In the genomic region with DNA sequence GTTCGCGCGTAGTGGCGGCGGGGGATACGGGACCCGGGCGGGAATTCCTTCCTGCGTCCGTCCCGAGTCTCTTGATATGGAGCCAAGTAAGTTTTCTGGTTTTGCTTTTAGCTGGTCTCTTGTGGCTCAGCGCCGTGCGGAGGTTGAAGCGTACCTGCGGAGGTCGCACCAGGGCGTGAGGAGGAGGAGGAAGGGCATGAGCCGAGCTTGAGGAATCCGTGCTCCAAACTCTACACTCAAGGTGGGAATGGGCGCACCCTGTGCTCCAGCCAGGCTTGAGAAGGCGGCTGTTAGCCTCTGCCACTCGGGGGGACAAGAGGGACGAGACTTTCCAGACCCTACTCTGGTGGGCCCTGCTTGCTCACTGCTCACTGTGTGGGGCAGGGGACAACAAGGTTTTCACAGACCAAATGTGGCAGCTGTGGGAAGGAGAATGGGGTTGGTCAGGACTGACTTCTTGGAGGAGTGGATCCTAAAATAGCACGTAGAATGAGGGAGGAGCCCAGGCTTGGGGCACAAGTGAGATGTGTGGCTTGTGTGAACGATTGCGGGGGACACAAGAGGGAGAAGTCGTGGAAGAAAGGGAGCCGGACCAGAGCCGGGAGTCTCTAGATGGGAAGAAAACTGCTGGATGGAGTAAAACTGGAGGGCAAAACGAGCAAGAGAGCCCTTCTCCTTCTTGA, we compare ENCODE assay signal across 8 cellular contexts. TPM values are rescaled to one million over a fixed set of nuclear protein-coding genes. Genes with fewer than 3 reads are reported as not detected.
A peak's percentile ranks its signal among the peaks of the same experiment; 100 is the strongest.
DNase-seq lines count a peak whose midpoint lies in the region; ATAC-seq and TF ChIP-seq lines count a peak whose summit lies in the region.

No MANE protein-coding gene starts in this region.

- peak overlapping the region; percentile 100 for H3K27ac Mint-ChIP-seq in Caco-2 (ENCODE audit: unreplicated experiment)

- CTCF ChIA-PET in Caco-2 (lab: Charles Lee) = interaction anchor here (0.9 to 5.1 kb wide), 10 partner anchors 12 to 67 kb away, joined by 3 to 84 read pairs (median 6); partner anchors contain the start of gene NR4A1

- H3K27me3 Mint-ChIP-seq in Caco-2 (ENCODE audit: insufficient read depth, unreplicated experiment) = no peaks in the 10 kb centered on the region

- H3K36me3 ChIP-seq in Caco-2 (ENCODE audit: control insufficient read depth, insufficient read depth, low read length) = peaks cover 4% of the 10 kb centered on the region; the same call in 1 of the 2 replicates
- peaks cover 34% of the 10 kb centered on the region for H3K36me3 ChIP-seq in HUES6 (ENCODE audit: control insufficient read depth, insufficient read depth, low read length)
- peaks cover 9 to 23% of the 10 kb centered on the region in 2 donors for H3K36me3 ChIP-seq in muscle layer of duodenum (ENCODE audit: control insufficient read depth in 1 of 2, insufficient read depth in 2 of 2, low read length in 2 of 2)

- in situ Hi-C loops in GM13976 (cut with MboI; ENCODE audit: low sequenced_read_pairs, unreplicated experiment) = no loop called here

- H3K4me3 ChIP-seq in Caco-2 (ENCODE audit: low read depth, low read length) (peak overlapping the region; percentile 80), HUES6 (ENCODE audit: low read depth, low read length) (peak overlapping the region; percentile 98), muscle layer of duodenum (ENCODE audit: low read depth in 1 of 2, low read length in 2 of 2) (peak overlapping the region; percentile 92 to 95)

- H3K36me3 Mint-ChIP-seq in Caco-2 (ENCODE audit: insufficient read depth, unreplicated experiment) = peaks cover 55% of the 10 kb centered on the region

- peak overlapping the region; percentile 85 for H3K4me3 Mint-ChIP-seq in Caco-2 (ENCODE audit: unreplicated experiment)

- TF ChIP-seq CTCF in Caco-2 (IDR thresholded peaks at IDR 0.05; ENCODE audit: insufficient read depth in 1 of 2, low read depth in 1 of 2, low read length in 1 of 2, severe bottlenecking in 1 of 2, unreplicated experiment in 1 of 2) = no peak
- no peak for TF ChIP-seq CTCF in GM13976 (IDR thresholded peaks at IDR 0.05; ENCODE audit: borderline replicate concordance, control extremely low read depth, extremely low read depth, insufficient read depth, missing control alignments)

- TSS peak; percentile 75 for BruUV-seq in Caco-2 (replicated peaks; lab: Mats Ljungman, UMichigan)

- DNase-seq in Caco-2 (no peak), caudate nucleus (lab: John Stamatoyannopoulos, UW) (peak in 2 of 61 donors; percentile 26 to 38), GM13976 (ENCODE audit: low spot score) (no peak)
- DNase-seq in stimulated activated CD4-positive, alpha-beta T cell treated with anti-CD3 and anti-CD28 coated beads, Interleukin-15, amount 100 ng/mL, for 24 hours = no peak

- H3K27ac ChIP-seq in HUES6 (ENCODE audit: low read depth, low read length) (peak overlapping the region; percentile 100), caudate nucleus (ENCODE audit: low read depth, low read length) (peak overlapping the region; percentile 96), muscle layer of duodenum (ENCODE audit: low read length) (peak overlapping the region; percentile 87)

- H3K27me3 ChIP-seq in Caco-2 (replicated peaks; ENCODE audit: control insufficient read depth, insufficient read depth, low read length) (no peaks in the 10 kb centered on the region), HUES6 (ENCODE audit: control insufficient read depth, insufficient read depth, low read length) (peaks cover 16% of the 10 kb centered on the region), muscle layer of duodenum (ENCODE audit: low read depth, low read length) (no peaks in the 10 kb centered on the region)

- intact Hi-C loops in Caco-2 (cut with micrococcal nuclease; ENCODE audit: unreplicated experiment) = no loop called here

- ATAC-seq in HG02885 (IDR thresholded peaks at IDR 0.05; ENCODE audit: poor library complexity, unreplicated experiment) (no peak), GM18519 (IDR thresholded peaks at IDR 0.05; ENCODE audit: low FRiP score, unreplicated experiment) (no peak)

- H3K9me3 ChIP-seq in Caco-2 = no peaks in the 10 kb centered on the region
- no peaks in the 10 kb centered on the region for H3K9me3 ChIP-seq in HUES6 (ENCODE audit: control insufficient read depth, insufficient read depth, low read depth, low read length)
- H3K9me3 ChIP-seq in muscle layer of duodenum (ENCODE audit: control insufficient read depth in 1 of 2, low read length in 2 of 2) = no peaks in the 10 kb centered on the region

- H3K9me3 Mint-ChIP-seq in Caco-2 (ENCODE audit: unreplicated experiment) = no peaks in the 10 kb centered on the region

- H3K9ac ChIP-seq in HUES6 (ENCODE audit: low read length) = peak overlapping the region; percentile 99

- POLR2A ChIA-PET in Caco-2 (lab: Charles Lee) = interaction anchor here (1.0 to 3.1 kb wide), 5 partner anchors 19 to 108 kb away, joined by 3 to 40 read pairs (median 10); partner anchors contain the start of gene NR4A1

- H3K4me1 ChIP-seq in Caco-2 (peaks cover 12% of the 10 kb centered on the region), HUES6 (ENCODE audit: control insufficient read depth, insufficient read depth, low read length) (peaks cover 6% of the 10 kb centered on the region; the same call in 1 of the 2 replicates), muscle layer of duodenum (ENCODE audit: control insufficient read depth in 1 of 2, insufficient read depth in 2 of 2, low read length in 2 of 2) (peaks cover 6 to 24% of the 10 kb centered on the region in 2 donors)

- peaks cover 30% of the 10 kb centered on the region for H3K4me1 Mint-ChIP-seq in Caco-2 (ENCODE audit: low read depth, unreplicated experiment)

RNA-seq across cellular contexts. Expression of gene ATG101, which starts 0.6 kb away (rescaled TPM):
- total RNA-seq in Caco-2 (2022) = 67.2 and 78.0 TPM in 2 replicates

RNA-seq across cellular contexts. Expression of gene SMIM41, which starts 9.1 kb away (rescaled TPM):
- total RNA-seq in Caco-2 (2022) = not detected in 2 replicates

RNA-seq across cellular contexts. Expression of gene NR4A1, which starts 19.1 kb away (rescaled TPM):
- 37.9 and 41.8 TPM in 2 replicates for total RNA-seq in Caco-2 (2022)
